ENCODE assay signal across 25 cellular contexts in genomic region chr9:18684608-18685317, GRCh38.
DNase-seq lines count a peak whose midpoint lies in the region; ATAC-seq and TF ChIP-seq lines count a peak whose summit lies in the region.
"Had no signal": no experiment of that assay in that cellular context is flagged by ENCODE, and none has a peak within 500 bp of the region (broad histone marks: within the 10 kb centered on the region; RNA-seq: fewer than 3 reads in every experiment).

No MANE protein-coding gene starts in this region.

- H3K23ac ChIP-seq in mesenchymal stem cell (ENCODE audit: low read length in 2 of 2), result no peak overlapping the region

- H2BK5ac ChIP-seq in mesenchymal stem cell (ENCODE audit: low read depth, low read length, poor library complexity, severe bottlenecking), result no peak overlapping the region

- intact Hi-C loops in Right ventricle myocardium superior (cut with DNase I), result no loop called here
- intact Hi-C loops in prostate gland (cut with DNase I), result no loop called here

- no peak overlapping the region for H2BK120ac ChIP-seq in mesenchymal stem cell (ENCODE audit: low read depth, low read length)

- 51% methylated on average over 5 of the region's 5 CpGs for WGBS in prostate gland
- 31 to 44% methylated on average over 5 of the region's 5 CpGs for WGBS in tibial nerve, 2 donors
- WGBS in mesenchymal stem cell, result 75% methylated on average over 4 of the region's 5 CpGs

- no peak overlapping the region for H2BK15ac ChIP-seq in mesenchymal stem cell (ENCODE audit: low read depth, poor library complexity, severe bottlenecking)

- H4K91ac ChIP-seq in mesenchymal stem cell (ENCODE audit: low read length), result no peak overlapping the region

- H4K8ac ChIP-seq in mesenchymal stem cell (ENCODE audit: low read length), result no peak overlapping the region

- in situ Hi-C loops in HAP-1 (cut with MboI; ENCODE audit: low sequenced_read_pairs), result loop anchor here (25.0 kb wide), 1 partner anchor 103 kb away; no protein-coding TSS in a partner anchor

- TF ChIP-seq EP300 in tibial nerve (IDR thresholded peaks at IDR 0.05), result peak in 1 of 2 donors; percentile 24

- peak; percentile 27 for ATAC-seq in Right ventricle myocardium superior (ENCODE audit: poor library complexity)
- ATAC-seq: activated CD4-positive, alpha-beta T cell treated with anti-CD3 and anti-CD28 coated beads for 36 hours; body of pancreas; effector memory CD8-positive, alpha-beta T cell; K562; stimulated activated naive B cell treated with anti-CD40 and anti-IgM and Interleukin-4, amounts not matched to agents 10 μg/mL and 1 μg/mL and 100 μg/mL, for 72 hours had no signal

- H3K79me1 ChIP-seq in mesenchymal stem cell (replicated peaks; ENCODE audit: low read length, poor library complexity, severe bottlenecking), result peaks cover 1% of the 10 kb centered on the region

- no peak overlapping the region for H3K4ac ChIP-seq in mesenchymal stem cell (ENCODE audit: low read depth in 1 of 2, low read length in 2 of 2)

- no peak overlapping the region for H2AFZ ChIP-seq in mesenchymal stem cell (ENCODE audit: low read depth, low read length)

- H3K36me3 ChIP-seq in right atrium auricular region (no peaks in the 10 kb centered on the region), prostate gland (no peaks in the 10 kb centered on the region), tibial nerve (no peaks in the 10 kb centered on the region), HAP-1 (replicated peaks) (no peaks in the 10 kb centered on the region), mesenchymal stem cell (ENCODE audit: control insufficient read depth in 1 of 2, insufficient read depth in 2 of 2, low read depth in 1 of 2, low read length in 2 of 2) (peaks cover 3 to 92% of the 10 kb centered on the region in 2 experiments)
- H3K36me3 ChIP-seq: SJSA1 had no signal

- H3K9me3 ChIP-seq in right atrium auricular region (no peaks in the 10 kb centered on the region), prostate gland (no peaks in the 10 kb centered on the region), tibial nerve (no peaks in the 10 kb centered on the region), HAP-1 (no peaks in the 10 kb centered on the region), mesenchymal stem cell (ENCODE audit: control insufficient read depth, low read length) (no peaks in the 10 kb centered on the region)
- H3K9me3 ChIP-seq: body of pancreas, SJSA1 had no signal

- H3K4me2 ChIP-seq in mesenchymal stem cell (ENCODE audit: low read length, poor library complexity, severe bottlenecking), result no peak overlapping the region

- no peak for TF ChIP-seq CTCF in right atrium auricular region (IDR thresholded peaks at IDR 0.05)
- no peak for TF ChIP-seq CTCF in prostate gland (IDR thresholded peaks at IDR 0.05)
- no peak for TF ChIP-seq CTCF in tibial nerve (IDR thresholded peaks at IDR 0.05)

- H2BK12ac ChIP-seq in mesenchymal stem cell (ENCODE audit: low read length in 2 of 2), result no peak overlapping the region

- H3K27me3 ChIP-seq in right atrium auricular region (no peaks in the 10 kb centered on the region), prostate gland (replicated peaks; ENCODE audit: insufficient read depth) (no peaks in the 10 kb centered on the region), tibial nerve (no peaks in the 10 kb centered on the region), HAP-1 (ENCODE audit: low read depth) (no peaks in the 10 kb centered on the region), mesenchymal stem cell (ENCODE audit: control insufficient read depth in 1 of 2, insufficient read depth in 1 of 2, low read length in 2 of 2) (no peaks in the 10 kb centered on the region)
- H3K27me3 ChIP-seq: body of pancreas, SJSA1 had no signal

- H2AK5ac ChIP-seq in mesenchymal stem cell (ENCODE audit: low read length, severe bottlenecking), result no peak overlapping the region

- no peak overlapping the region for H3K27ac ChIP-seq in right atrium auricular region
- H3K27ac ChIP-seq in prostate gland, result peak overlapping the region; percentile 9 to 39
- H3K27ac ChIP-seq in tibial nerve, result peak overlapping the region in 3 of 4 donors; percentile 45 to 75 (median 69)
- no peak overlapping the region for H3K27ac ChIP-seq in mesenchymal stem cell (ENCODE audit: low read length, poor library complexity, severe bottlenecking)
- H3K27ac ChIP-seq: body of pancreas, SJSA1 had no signal

- no peak for TF ChIP-seq POLR2A in prostate gland (IDR thresholded peaks at IDR 0.05)
- no peak for TF ChIP-seq POLR2A in tibial nerve (IDR thresholded peaks at IDR 0.05)

- no peak overlapping the region for H3K18ac ChIP-seq in mesenchymal stem cell (ENCODE audit: low read depth in 1 of 2, low read length in 2 of 2)

- DNase-seq in Right ventricle myocardium superior (no peak), right atrium auricular region (ENCODE audit: low spot score) (no peak), globus pallidus (ENCODE audit: low spot score) (peak; percentile 45), prostate gland (ENCODE audit: low spot score) (no peak), tibial nerve (ENCODE audit: low spot score in 2 of 2) (no peak), NOMO-1 treated with DMSO at 0.1 percent for 48 hours (lab: John Stamatoyannopoulos, UW; ENCODE audit: unreplicated experiment) (no peak), HAP-1 (ENCODE audit: low spot score in 2 of 2) (no peak), mesenchymal stem cell (no peak)
- DNase-seq: 8988T; activated CD4-positive, alpha-beta T cell treated with anti-CD3 and anti-CD28 coated beads for 36 hours; activated CD8-positive, alpha-beta memory T cell treated with anti-CD3 and anti-CD28 coated beads for 24 hours; activated gamma-delta T cell treated with Interleukin-2 at 50 U/mL for 16 hours; activated T-cell treated with anti-CD3 and anti-CD28 coated beads, Interleukin-2, amount 50 U/mL, for 1 hour; body of pancreas; CD4-positive, alpha-beta memory T cell; effector memory CD8-positive, alpha-beta T cell; foreskin melanocyte; NCI-H146; NCI-H510A; stimulated activated CD4-positive, alpha-beta T cell treated with anti-CD3 and anti-CD28 coated beads, Interleukin-4, amount 100 ng/mL, for 24 hours; stimulated activated naive B cell treated with anti-CD40 and anti-IgM and Interleukin-4, amounts not matched to agents 10 μg/mL and 1 μg/mL and 100 μg/mL, for 72 hours; T-helper 1 cell had no signal

- no peak overlapping the region for H3K9ac ChIP-seq in mesenchymal stem cell (ENCODE audit: low read length)

- H3K4me3 ChIP-seq in right atrium auricular region (no peak overlapping the region), prostate gland (no peak overlapping the region), tibial nerve (no peak overlapping the region), HAP-1 (no peak overlapping the region), mesenchymal stem cell (ENCODE audit: insufficient read depth in 1 of 2, low read depth in 1 of 2, low read length in 2 of 2) (no peak overlapping the region)
- H3K4me3 ChIP-seq: body of pancreas, K562, lung, SJSA1 had no signal

- H3K4me1 ChIP-seq in right atrium auricular region, result no peaks in the 10 kb centered on the region
- no peaks in the 10 kb centered on the region for H3K4me1 ChIP-seq in prostate gland (replicated peaks)
- H3K4me1 ChIP-seq in tibial nerve, result peaks cover 0 to 25% (median 7%) of the 10 kb centered on the region in 4 donors
- H3K4me1 ChIP-seq in HAP-1, result no peaks in the 10 kb centered on the region
- no peaks in the 10 kb centered on the region for H3K4me1 ChIP-seq in mesenchymal stem cell (ENCODE audit: control insufficient read depth, insufficient read depth, low read depth, low read length)
- H3K4me1 ChIP-seq: body of pancreas, SJSA1 had no signal

- no peak overlapping the region for H3K14ac ChIP-seq in mesenchymal stem cell (ENCODE audit: low read length in 2 of 2)

Comparison
In these comparisons a context has a peak if more than half of its experiments do, and no peak if none do; other contexts are left out.
1. H3K27ac ChIP-seq: peak in prostate gland (2 of 2) and tibial nerve (3 of 4); none in right atrium auricular region (0 of 2) and mesenchymal stem cell (single experiment).